Comparison of ENCODE assay signal across 1 cellular context in genomic region chr1:172970186-172970585, GRCh38.
TF ChIP-seq lines count a peak whose summit lies in the region.

No MANE protein-coding gene starts in this region.

TF ChIP-seq in IMR-90, 13 proteins besides CTCF, POLR2A, EP300 and RAD21 (continued from another document):
- TF ChIP-seq RFX5 (IDR thresholded peaks at IDR 0.05; ENCODE audit: low read depth, low read length) = no peak
- TF ChIP-seq CHD1 (IDR thresholded peaks at IDR 0.05; ENCODE audit: low read depth, low read length) = no peak
- TF ChIP-seq, protein P1, sequence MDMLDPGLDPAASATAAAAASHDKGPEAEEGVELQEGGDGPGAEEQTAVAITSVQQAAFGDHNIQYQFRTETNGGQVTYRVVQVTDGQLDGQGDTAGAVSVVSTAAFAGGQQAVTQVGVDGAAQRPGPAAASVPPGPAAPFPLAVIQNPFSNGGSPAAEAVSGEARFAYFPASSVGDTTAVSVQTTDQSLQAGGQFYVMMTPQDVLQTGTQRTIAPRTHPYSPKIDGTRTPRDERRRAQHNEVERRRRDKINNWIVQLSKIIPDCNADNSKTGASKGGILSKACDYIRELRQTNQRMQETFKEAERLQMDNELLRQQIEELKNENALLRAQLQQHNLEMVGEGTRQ (IDR thresholded peaks at IDR 0.05; ENCODE audit: low read depth, low read length) = no peak
- no peak for TF ChIP-seq SMC3 (IDR thresholded peaks at IDR 0.05; ENCODE audit: low read depth, low read length)
- TF ChIP-seq NFE2L2 (IDR thresholded peaks at IDR 0.05; ENCODE audit: low read depth, low read length) = no peak
- no peak for TF ChIP-seq FOS (IDR thresholded peaks at IDR 0.05; ENCODE audit: low read depth, low read length)
- no peak for TF ChIP-seq MXI1 (IDR thresholded peaks at IDR 0.05; ENCODE audit: borderline replicate concordance, low read depth, low read length)
